In the genomic region with DNA sequence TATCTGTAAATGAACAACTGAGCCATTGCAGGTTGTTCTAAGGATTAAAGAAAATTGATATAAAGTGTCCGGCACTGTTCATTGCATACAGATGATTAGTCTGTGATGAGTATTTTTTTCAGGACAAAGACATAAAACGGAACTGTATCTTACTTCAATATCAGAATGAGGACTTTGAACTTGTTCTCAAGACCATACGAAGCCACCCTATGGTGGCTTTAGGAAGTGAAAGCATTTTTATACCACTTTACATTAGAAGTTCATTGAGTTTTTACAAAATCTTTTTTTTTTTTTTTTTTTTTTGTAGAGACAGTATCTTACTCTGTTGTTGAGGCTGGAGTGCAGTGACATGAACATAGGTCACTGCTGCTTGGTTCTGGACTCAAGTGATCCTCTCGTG, we compare ENCODE assay signal across 14 cellular contexts. TPM values are rescaled to one million over a fixed set of nuclear protein-coding genes. Genes with fewer than 3 reads are reported as not detected.
A peak's percentile ranks its signal among the peaks of the same experiment; 100 is the strongest.
DNase-seq lines count a peak whose midpoint lies in the region; ATAC-seq and TF ChIP-seq lines count a peak whose summit lies in the region.
"Had no signal": no experiment of that assay in that cellular context is flagged by ENCODE, and none has a peak within 500 bp of the region (broad histone marks: within the 10 kb centered on the region; RNA-seq: fewer than 3 reads in every experiment).

No MANE protein-coding gene starts in this region.

- TF ChIP-seq CTCF in AG04450 (IDR thresholded peaks at IDR 0.05; ENCODE audit: low read depth, low read length) (0 out of 2 replicates have a peak, but pooled peaks have one; percentile 23), GM12873 (IDR thresholded peaks at IDR 0.05; ENCODE audit: insufficient read depth, low read depth, low read length, missing control alignments) (peak; percentile 4), OCI-LY3 (IDR thresholded peaks at IDR 0.05; ENCODE audit: low read depth, low read length) (peak; percentile 42), epithelial cell of esophagus (IDR thresholded peaks at IDR 0.05; ENCODE audit: insufficient read depth, low read depth, low read length, missing control alignments) (peak; percentile 6)

- no peak overlapping the region for H3K4me3 ChIP-seq in AG04450 (ENCODE audit: low read depth, low read length)
- H3K4me3 ChIP-seq in OCI-LY3 (ENCODE audit: low read length) = peak overlapping the region; percentile 40
- H3K4me3 ChIP-seq in epithelial cell of esophagus (ENCODE audit: low read length) = no peak overlapping the region
- H3K4me3 ChIP-seq: gastroesophageal sphincter, sigmoid colon had no signal

- H3K9ac ChIP-seq in OCI-LY3 (ENCODE audit: low read length) = peak overlapping the region; percentile 35; the same call in 1 of the 2 replicates

- H2AFZ ChIP-seq in OCI-LY3 (ENCODE audit: low read depth, low read length) = no peak overlapping the region

- H3K4me1 ChIP-seq in OCI-LY3 (ENCODE audit: low read length) = peaks cover 67% of the 10 kb centered on the region

- H3K79me2 ChIP-seq in OCI-LY3 (ENCODE audit: low read length) = peaks cover 84% of the 10 kb centered on the region

- ATAC-seq in HG03432 (IDR thresholded peaks at IDR 0.05; ENCODE audit: unreplicated experiment) (no peak), HG03571 (IDR thresholded peaks at IDR 0.05; ENCODE audit: unreplicated experiment) (no peak)
- ATAC-seq: gastroesophageal sphincter, natural killer cell had no signal

- POLR2A ChIA-PET in AG04450 (lab: Yijun Ruan, JAX) = no interaction called here

- H4K20me1 ChIP-seq in OCI-LY3 (ENCODE audit: insufficient read depth, low read length) = peaks cover 4% of the 10 kb centered on the region; the same call in 1 of the 2 replicates

- no peak for DNase-seq in AG04450 (ENCODE audit: low read depth, low spot score)
- no peak for DNase-seq in epithelial cell of esophagus (ENCODE audit: low read depth)
- DNase-seq in NCI-H2029 (lab: John Stamatoyannopoulos, UW) = no peak
- no peak for DNase-seq in GM19240 (ENCODE audit: insufficient read length, low spot score)
- DNase-seq: natural killer cell, NCI-H1048, Right ventricle myocardium superior, sigmoid colon had no signal

- CTCF ChIA-PET in AG04450 (lab: Charles Lee) = interaction anchor here (1.0 to 4.4 kb wide), 4 partner anchors 16 to 415 kb away, joined by 3 to 16 read pairs (median 3); no protein-coding TSS in a partner anchor

- H3K9me3 ChIP-seq in AG04450 (ENCODE audit: control insufficient read depth, insufficient read depth, low read length) (no peaks in the 10 kb centered on the region), OCI-LY3 (ENCODE audit: insufficient read depth, low read length) (peaks cover 4% of the 10 kb centered on the region; the same call in 1 of the 2 replicates)
- H3K9me3 ChIP-seq: gastroesophageal sphincter, sigmoid colon had no signal

- peak overlapping the region; percentile 88 for H3K4me2 ChIP-seq in OCI-LY3 (ENCODE audit: low read length)

- peaks cover 15% of the 10 kb centered on the region for H3K36me3 ChIP-seq in OCI-LY3 (replicated peaks; ENCODE audit: low read depth, low read length)
- H3K36me3 ChIP-seq: gastroesophageal sphincter, sigmoid colon had no signal

- H3K27ac ChIP-seq in AG04450 (ENCODE audit: low read depth, low read length) = no peak overlapping the region
- H3K27ac ChIP-seq in OCI-LY3 (ENCODE audit: low read length) = peak overlapping the region; percentile 35
- H3K27ac ChIP-seq: gastroesophageal sphincter, HL-60, sigmoid colon had no signal

- H3K27me3 ChIP-seq in AG04450 (ENCODE audit: control insufficient read depth, insufficient read depth, low read length) (peaks cover 14% of the 10 kb centered on the region), OCI-LY3 (ENCODE audit: low read depth, low read length) (no peaks in the 10 kb centered on the region)
- H3K27me3 ChIP-seq: gastroesophageal sphincter, sigmoid colon had no signal

RNA-seq across cellular contexts. Expression of a gene that starts 45.2 kb away (rescaled TPM):
- polyA plus RNA-seq in AG04450 (2011; rRNA removed) = 30.4 and 31.3 TPM in 2 replicates
- polyA minus RNA-seq in AG04450 (2011; rRNA and poly(A)+ RNA removed) = 102 and 131 TPM in 2 replicates
